28 cellular contexts compared by ENCODE assay signal in genomic region chr13:113417836-113418721, GRCh38. TPM values are rescaled to one million over a fixed set of nuclear protein-coding genes. Genes with fewer than 3 reads are reported as not detected.
"Had no signal": no experiment of that assay in that cellular context is flagged by ENCODE, and none has a peak within 500 bp of the region (broad histone marks: within the 10 kb centered on the region; RNA-seq: fewer than 3 reads in every experiment).

No MANE protein-coding gene starts in this region.

- H3K4me1 ChIP-seq: testis had no signal

- DNase-seq: activated CD4-positive, alpha-beta memory T cell treated with anti-CD3 and anti-CD28 coated beads for 36 hours; activated CD4-positive, alpha-beta T cell treated with anti-CD3 and anti-CD28 coated beads, Interleukin-2, amount 10 ng/mL, durations not matched to agents 24 days and 14 days; activated CD4-positive, CD25-positive, alpha-beta regulatory T cell treated with anti-CD3 and anti-CD28 coated beads, Interleukin-2, amount 50 U/mL, for 72 hours; activated CD8-positive, alpha-beta memory T cell treated with anti-CD3 and anti-CD28 coated beads, Interleukin-2, amount 50 U/mL, for 4 hours; activated gamma-delta T cell; activated naive CD4-positive, alpha-beta T cell treated with anti-CD3 and anti-CD28 coated beads, Interleukin-2, amount 10 ng/mL, durations not matched to agents 7 days and 5 days; activated naive CD8-positive, alpha-beta T cell treated with anti-CD3 and anti-CD28 coated beads, Interleukin-2, amount 10 ng/mL, durations not matched to agents 7 days and 5 days; activated T-cell treated with anti-CD3 and anti-CD28 coated beads, Interleukin-2, amount 50 U/mL, for 1 hour; central memory CD4-positive, alpha-beta T cell; foreskin fibroblast; kidney glomerular epithelial cell; mesendoderm; natural killer cell; stimulated activated naive CD8-positive, alpha-beta T cell treated with anti-CD3 and anti-CD28 coated beads, Interleukin-15, Interleukin-2, amounts not matched to agents 100 U/mL and 50 U/mL, for 24 hours; T-helper 17 cell; T1000; testis; transverse colon had no signal

- H3K4me2 ChIP-seq: smooth muscle cell had no signal

- H3K36me3 ChIP-seq: ascending aorta, neutrophil, ovary, transverse colon, vagina had no signal

- H3K27ac ChIP-seq: ascending aorta, neutrophil, ovary, testis, transverse colon, vagina had no signal

- H3K9me3 ChIP-seq: ascending aorta, heart left ventricle, neutrophil, ovary, testis, transverse colon, vagina had no signal

- H3K27me3 ChIP-seq: ascending aorta, heart left ventricle, ovary, testis, vagina had no signal

- ATAC-seq: left lobe of liver; natural killer cell; stimulated activated naive CD8-positive, alpha-beta T cell treated with anti-CD3 and anti-CD28 coated beads, Interleukin-15, Interleukin-2, amounts not matched to agents 100 U/mL and 50 U/mL, for 24 hours; T-helper 17 cell had no signal

- H3K4me3 ChIP-seq: ascending aorta, heart left ventricle, lung, ovary, smooth muscle cell, testis, transverse colon, vagina had no signal

RNA-seq across cellular contexts. Expression of gene GRTP1, which starts 54.1 kb away (rescaled TPM):
- total RNA-seq: activated CD4-positive, alpha-beta T cell treated with anti-CD3 and anti-CD28 coated beads, Interleukin-2, amount 10 ng/mL, durations not matched to agents 24 days and 14 days; activated CD8-positive, alpha-beta memory T cell treated with anti-CD3 and anti-CD28 coated beads for 36 hours; activated naive CD8-positive, alpha-beta T cell treated with anti-CD3 and anti-CD28 coated beads, Interleukin-2, amount 10 ng/mL, durations not matched to agents 7 days and 5 days; endothelial cell of umbilical vein; natural killer cell had no signal
- polyA plus RNA-seq: endothelial cell of umbilical vein had no signal
